In the genomic region with DNA sequence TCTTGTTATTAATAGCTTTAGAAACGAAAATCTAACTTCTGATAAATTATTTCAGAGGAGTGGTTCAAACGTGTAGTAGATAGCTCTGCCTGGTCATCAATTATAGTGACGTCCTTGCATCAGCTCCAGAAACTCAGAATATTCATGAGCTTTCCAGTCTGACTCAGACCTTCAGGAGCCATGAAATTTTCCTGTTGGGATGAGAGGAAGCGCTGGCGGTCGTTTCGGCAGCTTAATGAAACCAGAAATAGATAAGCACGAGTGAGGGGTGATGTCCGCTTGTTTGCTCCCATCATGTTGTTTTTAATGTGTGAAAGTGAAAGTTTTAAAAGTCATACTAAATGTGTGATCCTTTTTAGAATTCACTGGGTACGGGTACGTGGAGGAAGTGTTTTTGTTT, we compare ENCODE assay signal across 8 cellular contexts.
A peak's percentile ranks its signal among the peaks of the same experiment; 100 is the strongest.
DNase-seq lines count a peak whose midpoint lies in the region; ATAC-seq and TF ChIP-seq lines count a peak whose summit lies in the region.

No MANE protein-coding gene starts in this region.

- peak overlapping the region in 2 of 3 experiments; percentile 47 to 58 for H3K4me3 Mint-ChIP-seq in nephron

- no peaks in the 10 kb centered on the region for H3K9me3 Mint-ChIP-seq in nephron

- H3K27ac Mint-ChIP-seq in nephron, result peak overlapping the region; percentile 46 to 90 (median 76)

- peaks cover 3% of the 10 kb centered on the region for H3K36me3 Mint-ChIP-seq in nephron (ENCODE audit: low read depth)

- DNase-seq in DMS53 treated with DMSO at 0.1 percent for 48 hours (lab: John Stamatoyannopoulos, UW; ENCODE audit: unreplicated experiment), result peak; percentile 58
- peak; percentile 84 for DNase-seq in NCI-H526 treated with DMSO at 0.1 percent for 48 hours (lab: John Stamatoyannopoulos, UW)
- peak; percentile 84 to 92 for DNase-seq in dermis microvascular lymphatic vessel endothelial cell (ENCODE audit: low read depth in 2 of 2)
- no peak for DNase-seq in C1 segment of cervical spinal cord (lab: John Stamatoyannopoulos, UW)

- ATAC-seq in GM21529 (IDR thresholded peaks at IDR 0.05; ENCODE audit: unreplicated experiment), result no peak
- ATAC-seq in HG02610 (IDR thresholded peaks at IDR 0.05; ENCODE audit: unreplicated experiment), result no peak
- no peak for ATAC-seq in GM18858 (IDR thresholded peaks at IDR 0.05; ENCODE audit: unreplicated experiment)

- H3K27me3 Mint-ChIP-seq in nephron (ENCODE audit: low read depth), result no peaks in the 10 kb centered on the region

- peaks cover 17% of the 10 kb centered on the region for H3K4me1 Mint-ChIP-seq in nephron

- no peak for TF ChIP-seq CTCF in nephron (IDR thresholded peaks at IDR 0.05; ENCODE audit: unreplicated experiment in 3 of 3)

Comparison
In these comparisons a context has a peak if more than half of its experiments do, and no peak if none do; other contexts are left out.
1. DNase-seq: peak in DMS53 treated with DMSO at 0.1 percent for 48 hours (single experiment), NCI-H526 treated with DMSO at 0.1 percent for 48 hours (single experiment) and dermis microvascular lymphatic vessel endothelial cell (2 of 2); none in C1 segment of cervical spinal cord (0 of 14).